In the genomic region with DNA sequence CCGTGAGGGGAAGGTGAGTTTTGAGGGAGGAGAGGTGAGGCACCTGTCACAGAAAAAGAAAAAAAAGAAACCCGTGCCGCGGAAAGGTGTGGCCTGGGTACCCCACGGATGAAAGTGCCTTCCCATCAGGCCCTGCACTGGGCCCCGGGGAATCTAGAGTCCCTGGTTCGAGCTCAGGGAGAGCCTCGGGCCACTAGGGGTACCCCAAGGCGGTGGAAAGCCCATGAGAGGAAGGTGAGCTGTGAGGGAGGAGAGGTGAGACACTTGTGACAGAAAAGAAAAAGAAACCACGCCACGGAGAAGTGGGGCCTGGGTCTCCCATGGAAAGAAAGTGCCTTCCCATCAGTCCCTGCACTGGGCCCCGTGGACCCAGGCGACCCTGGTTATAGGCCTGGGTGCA, we compare ENCODE assay signal across 1 cellular context.
DNase-seq lines count a peak whose midpoint lies in the region; FAIRE-seq and TF ChIP-seq lines count a peak whose summit lies in the region.
"Not testable (repeated sequence)": the region's sequence is repeated elsewhere in the genome, so short reads cannot be mapped to it uniquely, and the experiment has no call there.

No MANE protein-coding gene starts in this region.

- H3K4me1 ChIP-seq in kidney (ENCODE audit: control insufficient read depth in 1 of 2, insufficient read depth in 1 of 2, low read depth in 1 of 2, low read length in 2 of 2) = not testable (repeated sequence)

- intact Hi-C loops in kidney (cut with DNase I) = not testable (repeated sequence)

- FAIRE-seq in kidney (lab: Jason Lieb, UNC) = not testable (repeated sequence)

- H3K9me3 ChIP-seq in kidney (ENCODE audit: control insufficient read depth in 1 of 2, low read length in 2 of 2) = not testable (repeated sequence)

- H3K4me3 ChIP-seq in kidney (ENCODE audit: low read length in 2 of 2) = not testable (repeated sequence)

- H3K36me3 ChIP-seq in kidney (ENCODE audit: control insufficient read depth in 1 of 2, insufficient read depth in 2 of 2, low read length in 2 of 2) = not testable (repeated sequence)

- not testable (repeated sequence) for H3K27ac ChIP-seq in kidney (ENCODE audit: low read depth in 2 of 2, low read length in 2 of 2)

- peak; percentile 45 for DNase-seq in kidney

- TF ChIP-seq CTCF in kidney (IDR thresholded peaks at IDR 0.05; ENCODE audit: borderline replicate concordance, extremely low read depth, insufficient read depth) = not testable (repeated sequence)

- H3K9ac ChIP-seq in kidney (ENCODE audit: low read length in 2 of 2) = not testable (repeated sequence)
